Comparison of ENCODE assay signal across 22 cellular contexts in genomic region chr3:53079791-53080555, GRCh38. TPM values are rescaled to one million over a fixed set of nuclear protein-coding genes. Genes with fewer than 3 reads are reported as not detected.
DNase-seq lines count a peak whose midpoint lies in the region; ATAC-seq, FAIRE-seq and TF ChIP-seq lines count a peak whose summit lies in the region.
"Had no signal": no experiment of that assay in that cellular context is flagged by ENCODE, and none has a peak within 500 bp of the region (broad histone marks: within the 10 kb centered on the region; RNA-seq: fewer than 3 reads in every experiment).

No MANE protein-coding gene starts in this region.

- intact Hi-C loops in GM12878 (cut with micrococcal nuclease; ENCODE audit: unreplicated experiment) = no loop called here

- no peak overlapping the region for H3K9ac ChIP-seq in GM12878 (ENCODE audit: control insufficient read depth, insufficient read depth, low read length)

- no peak overlapping the region for H3K27ac ChIP-seq in GM12878 (ENCODE audit: control insufficient read depth, insufficient read depth)
- H3K27ac ChIP-seq in small intestine (ENCODE audit: low read depth in 1 of 2, low read length in 1 of 2) = no peak overlapping the region
- H3K27ac ChIP-seq: SJSA1 had no signal

- no peak overlapping the region for H3K4me2 ChIP-seq in GM12878 (ENCODE audit: control insufficient read depth, insufficient read depth)

- no peaks in the 10 kb centered on the region for H3K4me1 ChIP-seq in GM12878 (ENCODE audit: control insufficient read depth, insufficient read depth, low read length)
- no peaks in the 10 kb centered on the region for H3K4me1 ChIP-seq in small intestine (ENCODE audit: control insufficient read depth in 2 of 2, insufficient read depth in 1 of 2, low read depth in 1 of 2, low read length in 1 of 2)
- H3K4me1 ChIP-seq: HAP-1, SJSA1 had no signal

- FAIRE-seq in GM12878 (lab: Jason Lieb, UNC) = no peak
- no peak for FAIRE-seq in small intestine (lab: Jason Lieb, UNC)

- ATAC-seq in GM12878 = no peak
- ATAC-seq in stimulated activated effector memory CD8-positive, alpha-beta T cell treated with anti-CD3 and anti-CD28 coated beads, Interleukin-12 subunit alpha, Interleukin-12 subunit beta, amount 100 ng/mL, for 72 hours = no peak

- SMC1A ChIA-PET in GM12878 (lab: Charles Lee; ENCODE audit: uncharacterized antibody, unreplicated experiment) = interaction anchor here (0.8 to 1.2 kb wide), 2 partner anchors 9 to 18 kb away, joined by 3 read pairs; no protein-coding TSS in a partner anchor

- peak overlapping the region; percentile 74 for H3K27ac Mint-ChIP-seq in stimulated activated effector memory CD8-positive, alpha-beta T cell treated with anti-CD3 and anti-CD28 coated beads, Interleukin-12 subunit alpha, Interleukin-12 subunit beta, amount 100 ng/mL, for 72 hours
- H3K27ac Mint-ChIP-seq: HFFc6 had no signal

- H2AFZ ChIP-seq in GM12878 (ENCODE audit: control insufficient read depth, low read depth, low read length) = no peak overlapping the region

- TF ChIP-seq RAD21 in GM12878 (IDR thresholded peaks at IDR 0.05; ENCODE audit: insufficient read depth, low read depth, low read length) = no peak

- no peak for TF ChIP-seq POLR2A in GM12878 (IDR thresholded peaks at IDR 0.05; ENCODE audit: low read depth, low read length)

- no peak overlapping the region for H3K4me3 ChIP-seq in GM12878
- no peak overlapping the region for H3K4me3 ChIP-seq in small intestine (ENCODE audit: low read depth in 1 of 2, low read length in 2 of 2)
- H3K4me3 ChIP-seq: HAP-1, MG63, SJSA1 had no signal

- no peak for TF ChIP-seq EP300 in GM12878 (IDR thresholded peaks at IDR 0.05; ENCODE audit: borderline replicate concordance in 1 of 2, control insufficient read depth in 1 of 2, low read depth in 2 of 2, low read length in 2 of 2)

- CTCF ChIA-PET in GM12878 (lab: Yijun Ruan, JAX) = interaction anchor here (1.1 kb wide), 1 partner anchor 116 kb away, joined by 3 read pairs; no protein-coding TSS in a partner anchor

- H3K4me3 Mint-ChIP-seq in stimulated activated effector memory CD8-positive, alpha-beta T cell treated with anti-CD3 and anti-CD28 coated beads, Interleukin-12 subunit alpha, Interleukin-12 subunit beta, amount 100 ng/mL, for 72 hours = no peak overlapping the region
- H3K4me3 Mint-ChIP-seq: HFFc6 had no signal

- WGBS in GM12878 (ENCODE audit: insufficient coverage, insufficient replicate concordance, low lambda C conversion rate, missing lambda C conversion rate) = 88% methylated on average over 12 of the region's 12 CpGs
- 81 to 87% (median 86%) methylated on average over 12 of the region's 12 CpGs for WGBS in small intestine, 3 donors

- no peaks in the 10 kb centered on the region for H4K20me1 ChIP-seq in GM12878 (ENCODE audit: control insufficient read depth, insufficient read depth)

- H3K79me2 ChIP-seq in GM12878 (ENCODE audit: control insufficient read depth, insufficient read depth, low read length) = no peaks in the 10 kb centered on the region

- in situ Hi-C loops in GM12878 (cut with MboI) = loop anchor here (5.0 to 10.0 kb wide), 2 partner anchors 235 to 333 kb away; no protein-coding TSS in a partner anchor

- no peaks in the 10 kb centered on the region for H3K4me1 Mint-ChIP-seq in stimulated activated effector memory CD8-positive, alpha-beta T cell treated with anti-CD3 and anti-CD28 coated beads, Interleukin-12 subunit alpha, Interleukin-12 subunit beta, amount 100 ng/mL, for 72 hours

- H3K36me3 Mint-ChIP-seq in stimulated activated effector memory CD8-positive, alpha-beta T cell treated with anti-CD3 and anti-CD28 coated beads, Interleukin-12 subunit alpha, Interleukin-12 subunit beta, amount 100 ng/mL, for 72 hours = peaks cover 6% of the 10 kb centered on the region

- RAD21 ChIA-PET in GM12878 (lab: Charles Lee; ENCODE audit: unreplicated experiment) = no interaction called here

- no peaks in the 10 kb centered on the region for H3K27me3 ChIP-seq in GM12878 (replicated peaks in 1 of 2; ENCODE audit: control insufficient read depth in 2 of 2, insufficient read depth in 2 of 2, low read length in 1 of 2)
- no peaks in the 10 kb centered on the region for H3K27me3 ChIP-seq in small intestine (ENCODE audit: control insufficient read depth in 2 of 2, insufficient read depth in 2 of 2, low read length in 2 of 2)
- H3K27me3 ChIP-seq: MG63, SJSA1 had no signal

- TSS peak; percentile 24 for BruUV-seq in GM12878 (replicated peaks; lab: Mats Ljungman, UMichigan)

- H3K36me3 ChIP-seq in GM12878 (ENCODE audit: control insufficient read depth in 2 of 2, insufficient read depth in 2 of 2, low read length in 1 of 2) (no peaks in the 10 kb centered on the region), small intestine (ENCODE audit: control insufficient read depth in 2 of 2, insufficient read depth in 2 of 2, low read length in 2 of 2) (no peaks in the 10 kb centered on the region)
- H3K36me3 ChIP-seq: HAP-1, MG63, SJSA1 had no signal

- no peak for TF ChIP-seq CTCF in GM12878 (IDR thresholded peaks at IDR 0.05 in 2 of 3, conservative IDR thresholded peaks at IDR 0.05 in 1 of 3; ENCODE audit: control insufficient read depth in 2 of 3, extremely low read depth in 1 of 3, insufficient read depth in 1 of 3, low read depth in 3 of 3, low read length in 3 of 3)

- POLR2A ChIA-PET in GM12878 (lab: Charles Lee) = interaction anchor here (0.6 to 1.0 kb wide), 2 partner anchors 16 to 131 kb away, joined by 3 read pairs; no protein-coding TSS in a partner anchor

- peak; percentile 48 for DNase-seq in activated effector memory CD4-positive, alpha-beta T cell treated with anti-CD3 and anti-CD28 coated beads, Interleukin-2, amount 50 U/mL, for 16 hours
- no peak for DNase-seq in activated effector memory CD4-positive, alpha-beta T cell treated with Interleukin-2 at 50 U/mL for 16 hours
- DNase-seq in GM12878 (ENCODE audit: low read depth, low spot score) (no peak), mesenteric fat pad (ENCODE audit: low spot score) (peak; percentile 43), NCI-H2227 treated with DMSO at 0.1 percent for 48 hours (lab: John Stamatoyannopoulos, UW) (no peak), small intestine (no peak), dedifferentiated amniotic fluid mesenchymal stem cell (ENCODE audit: extremely low spot score) (no peak)
- no peak for DNase-seq in stimulated activated effector memory CD8-positive, alpha-beta T cell treated with anti-CD3 and anti-CD28 coated beads, Interleukin-12 subunit alpha, Interleukin-12 subunit beta, amount 100 ng/mL, for 72 hours (ENCODE audit: low spot score in 2 of 2)
- DNase-seq: Calu3, DMS153, DND-41, HFFc6, KG1, MG63, NCI-H2029, NCI-H226, NCI-H510A, NCI-H69, Right ventricle myocardium superior, RPMI8226 had no signal

- no peaks in the 10 kb centered on the region for H3K9me3 Mint-ChIP-seq in stimulated activated effector memory CD8-positive, alpha-beta T cell treated with anti-CD3 and anti-CD28 coated beads, Interleukin-12 subunit alpha, Interleukin-12 subunit beta, amount 100 ng/mL, for 72 hours
- H3K9me3 Mint-ChIP-seq: HFFc6 had no signal

- H3K9me3 ChIP-seq in GM12878 (replicated peaks; ENCODE audit: control insufficient read depth, insufficient read depth, low read length) (no peaks in the 10 kb centered on the region), small intestine (ENCODE audit: control insufficient read depth, low read depth) (no peaks in the 10 kb centered on the region)
- H3K9me3 ChIP-seq: HAP-1, MG63, SJSA1 had no signal

TF ChIP-seq in GM12878, 131 proteins besides CTCF, POLR2A, EP300 and RAD21 (continues in another document):
- TF ChIP-seq SMAD5 (IDR thresholded peaks at IDR 0.05; ENCODE audit: low read depth) (no peak), TBL1XR1 (IDR thresholded peaks at IDR 0.05; ENCODE audit: low read depth, low read length) (no peak), SRF (IDR thresholded peaks at IDR 0.05; ENCODE audit: low read depth in 2 of 2, low read length in 2 of 2) (no peak), DPF2 (IDR thresholded peaks at IDR 0.05) (no peak)

RNA-seq across cellular contexts. Expression of gene SFMBT1, which starts 34.1 kb away (rescaled TPM):
- total RNA-seq in GM12878 (2013; cell fraction: nucleolus; rRNA removed) = 27.9 and 32.4 TPM in 2 replicates
- total RNA-seq in GM12878 (2014; rRNA removed) = 14.1 and 19.5 TPM in 2 replicates
- total RNA-seq in GM12878 (2014; rRNA removed; fragmentation: Illumina TruSeq; extraction: Trizol) = 10.3 and 12.1 TPM in 2 replicates
- 17.8 and 18.6 TPM in 2 replicates for total RNA-seq in GM12878 (2021)
- polyA plus RNA-seq in GM12878 (2011; ENCODE audit: low read depth) = 4.7 TPM
- polyA plus RNA-seq in GM12878 (2011; rRNA removed) = 9.2 and 9.8 TPM in 2 replicates
- 6.9 and 8.4 TPM in 2 replicates for polyA plus RNA-seq in GM12878 (2011; cell fraction: cytosol; rRNA removed)
- 12.1 and 13.6 TPM in 2 replicates for polyA plus RNA-seq in GM12878 (2011; cell fraction: nucleus; rRNA removed)
- 5.6 and 7.5 TPM in 2 replicates for polyA plus RNA-seq in GM12878 (2012)
- polyA plus RNA-seq in GM12878 (2014; fragmentation: Illumina TruSeq; extraction: Trizol) = 11.1 and 12.1 TPM in 2 replicates
- polyA plus RNA-seq in GM12878 (2014; fragmentation: Nextera tagmentation; extraction: Ambion mirVana) = 1 to 10 TPM; 3.2 to 4.3 TPM
- 9.6 and 11.2 TPM in 2 replicates for polyA plus RNA-seq in GM12878 (2014; rRNA removed)
- 10 to 100 TPM; 10.8 to 12.9 TPM for polyA plus RNA-seq in GM12878 (2016; fragmentation: Nextera tagmentation; extraction: Ambion mirVana)
- polyA minus RNA-seq in GM12878 (2011; rRNA and poly(A)+ RNA removed) = 18.7 and 23.7 TPM in 2 replicates
- 9.9 and 12.2 TPM in 2 replicates for polyA minus RNA-seq in GM12878 (2011; cell fraction: cytosol; rRNA and poly(A)+ RNA removed)
- 12.5 and 29.7 TPM in 2 replicates for polyA minus RNA-seq in GM12878 (2011; cell fraction: nucleus; rRNA and poly(A)+ RNA removed)
- total RNA-seq in mesenteric fat pad = 8.9 TPM
- 1 to 10 TPM; 2.5 to 5.6 (median 3.0) TPM for polyA plus RNA-seq in small intestine

RNA-seq across cellular contexts. Expression of gene RFT1, which starts 50.3 kb away (rescaled TPM):
- 64.3 and 64.9 TPM in 2 replicates for total RNA-seq in GM12878 (2013; cell fraction: nucleolus; rRNA removed)
- total RNA-seq in GM12878 (2014; rRNA removed) (27.5 and 31.1 TPM in 2 replicates), GM12878 (2014; rRNA removed; fragmentation: Illumina TruSeq; extraction: Trizol) (16.0 and 16.6 TPM in 2 replicates), GM12878 (2021) (40.3 and 41.3 TPM in 2 replicates), mesenteric fat pad (19.1 TPM)
- polyA plus RNA-seq in GM12878 (2011; ENCODE audit: low read depth) = 8.9 TPM
- polyA plus RNA-seq in GM12878 (2011; rRNA removed) (29.5 and 34.5 TPM in 2 replicates), GM12878 (2014; fragmentation: Illumina TruSeq; extraction: Trizol) (33.3 and 34.5 TPM in 2 replicates), GM12878 (2014; fragmentation: Nextera tagmentation; extraction: Ambion mirVana) (10 to 100 TPM; 24.7 to 29.0 TPM), GM12878 (2014; rRNA removed) (33.5 and 36.0 TPM in 2 replicates), GM12878 (2016; fragmentation: Nextera tagmentation; extraction: Ambion mirVana) (10 to 100 TPM; 73.8 to 75.1 TPM), small intestine (10 to 100 TPM in 1 of 3 donors, 1 to 10 TPM in 2; 1.3 to 17.2 (median 1.9) TPM)
- 27.7 and 30.4 TPM in 2 replicates for polyA plus RNA-seq in GM12878 (2011; cell fraction: cytosol; rRNA removed)
- polyA plus RNA-seq in GM12878 (2011; cell fraction: nucleus; rRNA removed) = 15.8 and 24.1 TPM in 2 replicates
- 16.6 and 24.6 TPM in 2 replicates for polyA plus RNA-seq in GM12878 (2012)
- polyA minus RNA-seq in GM12878 (2011; rRNA and poly(A)+ RNA removed) = 41.8 and 52.7 TPM in 2 replicates
- 11.5 and 13.1 TPM in 2 replicates for polyA minus RNA-seq in GM12878 (2011; cell fraction: cytosol; rRNA and poly(A)+ RNA removed)
- 13.4 and 21.2 TPM in 2 replicates for polyA minus RNA-seq in GM12878 (2011; cell fraction: nucleus; rRNA and poly(A)+ RNA removed)

Comparison
In these comparisons a context has a peak if more than half of its experiments do, and no peak if none do; other contexts are left out.
1. DNase-seq: peak in activated effector memory CD4-positive, alpha-beta T cell treated with anti-CD3 and anti-CD28 coated beads, Interleukin-2, amount 50 U/mL, for 16 hours (single experiment) and mesenteric fat pad (single experiment); none in activated effector memory CD4-positive, alpha-beta T cell treated with Interleukin-2 at 50 U/mL for 16 hours (single experiment), GM12878 (single experiment), stimulated activated effector memory CD8-positive, alpha-beta T cell treated with anti-CD3 and anti-CD28 coated beads, Interleukin-12 subunit alpha, Interleukin-12 subunit beta, amount 100 ng/mL, for 72 hours (0 of 2), NCI-H2227 treated with DMSO at 0.1 percent for 48 hours (single experiment), small intestine (single experiment) and dedifferentiated amniotic fluid mesenchymal stem cell (single experiment).